Comparison of ENCODE assay signal across 8 cellular contexts in genomic region chr15:28107111-28107893, GRCh38. TPM values are rescaled to one million over a fixed set of nuclear protein-coding genes. Genes with fewer than 3 reads are reported as not detected.
A peak's percentile ranks its signal among the peaks of the same experiment; 100 is the strongest.
DNase-seq lines count a peak whose midpoint lies in the region; ATAC-seq and TF ChIP-seq lines count a peak whose summit lies in the region.

No MANE protein-coding gene starts in this region.

- peaks cover 8% of the 10 kb centered on the region for H3K4me1 Mint-ChIP-seq in activated naive CD4-positive, alpha-beta T cell treated with anti-CD3 and anti-CD28 coated beads for 36 hours (ENCODE audit: low read depth)
- H3K4me1 Mint-ChIP-seq in memory B cell (peaks cover 20% of the 10 kb centered on the region), type B pancreatic cell (ENCODE audit: unreplicated experiment) (peaks cover 3% of the 10 kb centered on the region)

- no peak overlapping the region for H3K9ac ChIP-seq in duodenal mucosa (ENCODE audit: low read depth in 1 of 2, low read length in 2 of 2)

- DNase-seq in activated naive CD4-positive, alpha-beta T cell treated with anti-CD3 and anti-CD28 coated beads for 36 hours = no peak
- DNase-seq in activated naive CD4-positive, alpha-beta T cell (lab: John Stamatoyannopoulos, UW) = no peak
- DNase-seq in memory B cell (ENCODE audit: low spot score in 2 of 2) (no peak), type B pancreatic cell (ENCODE audit: extremely low spot score, unreplicated experiment) (peak; percentile 69), GOT3 (lab: John Stamatoyannopoulos, UW) (no peak), cerebellar cortex (ENCODE audit: low spot score) (no peak)

- H3K36me3 Mint-ChIP-seq in activated naive CD4-positive, alpha-beta T cell treated with anti-CD3 and anti-CD28 coated beads for 36 hours (ENCODE audit: low read depth) = peaks cover 13% of the 10 kb centered on the region
- H3K36me3 Mint-ChIP-seq in memory B cell (peaks cover 16% of the 10 kb centered on the region), type B pancreatic cell (peaks cover 19% of the 10 kb centered on the region)

- H3K4me1 ChIP-seq in duodenal mucosa (ENCODE audit: control insufficient read depth in 1 of 2, insufficient read depth in 2 of 2, low read length in 2 of 2) = peaks cover 0 to 6% of the 10 kb centered on the region in 2 donors

- ATAC-seq in memory B cell (ENCODE audit: low read depth) (peak; percentile 30), GM21367 (IDR thresholded peaks at IDR 0.05; ENCODE audit: unreplicated experiment) (no peak)

- no peak overlapping the region for H3K27ac ChIP-seq in duodenal mucosa (ENCODE audit: low read depth, low read length)

- H3K27ac Mint-ChIP-seq in activated naive CD4-positive, alpha-beta T cell treated with anti-CD3 and anti-CD28 coated beads for 36 hours = no peak overlapping the region
- H3K27ac Mint-ChIP-seq in memory B cell (no peak overlapping the region), type B pancreatic cell (no peak overlapping the region)

- H3K36me3 ChIP-seq in duodenal mucosa (ENCODE audit: control insufficient read depth in 1 of 2, insufficient read depth in 2 of 2, low read length in 2 of 2) = peaks cover 8 to 11% of the 10 kb centered on the region in 2 donors

- no peak for TF ChIP-seq CTCF in type B pancreatic cell (conservative IDR thresholded peaks at IDR 0.05)

- intact Hi-C loops in activated naive CD4-positive, alpha-beta T cell treated with anti-CD3 and anti-CD28 coated beads for 36 hours (cut with micrococcal nuclease) = no loop called here

- CTCF ChIA-PET in activated naive CD4-positive, alpha-beta T cell treated with anti-CD3 and anti-CD28 coated beads for 36 hours (lab: Charles Lee) = interaction anchor here (0.6 kb wide), 1 partner anchor 956 kb away, joined by 4 read pairs; no protein-coding TSS in a partner anchor

- H3K9me3 ChIP-seq in duodenal mucosa (ENCODE audit: control insufficient read depth in 1 of 2, low read length in 2 of 2) = no peaks in the 10 kb centered on the region

- no peaks in the 10 kb centered on the region for H3K9me3 Mint-ChIP-seq in activated naive CD4-positive, alpha-beta T cell treated with anti-CD3 and anti-CD28 coated beads for 36 hours
- H3K9me3 Mint-ChIP-seq in memory B cell (no peaks in the 10 kb centered on the region), type B pancreatic cell (no peaks in the 10 kb centered on the region)

- H3K4me3 Mint-ChIP-seq in activated naive CD4-positive, alpha-beta T cell treated with anti-CD3 and anti-CD28 coated beads for 36 hours = peak overlapping the region; percentile 76
- H3K4me3 Mint-ChIP-seq in memory B cell (peak overlapping the region; percentile 77), type B pancreatic cell (peak overlapping the region; percentile 88)

- peak overlapping the region; percentile 44 to 58 for H3K4me3 ChIP-seq in duodenal mucosa (ENCODE audit: low read depth in 1 of 2, low read length in 2 of 2)

- peaks cover 34% of the 10 kb centered on the region for H3K27me3 Mint-ChIP-seq in activated naive CD4-positive, alpha-beta T cell treated with anti-CD3 and anti-CD28 coated beads for 36 hours (ENCODE audit: low read depth)
- peaks cover 25% of the 10 kb centered on the region for H3K27me3 Mint-ChIP-seq in memory B cell
- H3K27me3 Mint-ChIP-seq in type B pancreatic cell = peaks cover 38% of the 10 kb centered on the region

- peaks cover 15 to 18% of the 10 kb centered on the region in 2 donors for H3K27me3 ChIP-seq in duodenal mucosa (ENCODE audit: control insufficient read depth in 1 of 2, insufficient read depth in 2 of 2, low read length in 2 of 2)

RNA-seq across cellular contexts. Expression of gene OCA2, which starts 8.2 kb away (rescaled TPM):
- not detected for total RNA-seq in activated naive CD4-positive, alpha-beta T cell treated with anti-CD3 and anti-CD28 coated beads for 36 hours
- total RNA-seq in type B pancreatic cell (ENCODE audit: low replicate concordance) = 1.4 and 2.8 TPM in 2 replicates
